7 cellular contexts compared by ENCODE assay signal in genomic region chr21:31509108-31510017, GRCh38.
DNase-seq lines count a peak whose midpoint lies in the region; ATAC-seq lines count a peak whose summit lies in the region.

No MANE protein-coding gene starts in this region.

- no peaks in the 10 kb centered on the region for H3K9me3 Mint-ChIP-seq in activated T-cell treated with anti-CD3 and anti-CD28 coated beads, Interleukin-2, amount 50 U/mL, for 4 hours

- ATAC-seq in GM18867 (IDR thresholded peaks at IDR 0.05; ENCODE audit: unreplicated experiment): peak; percentile 51
- ATAC-seq in HG03039 (IDR thresholded peaks at IDR 0.05; ENCODE audit: unreplicated experiment): peak; percentile 50
- ATAC-seq in activated T-cell treated with anti-CD3 and anti-CD28 coated beads, Interleukin-2, amount 50 U/mL, for 4 hours: peak; percentile 87 to 92
- no peak for ATAC-seq in GM21447 (IDR thresholded peaks at IDR 0.05; ENCODE audit: unreplicated experiment)

- no peak overlapping the region for H3K4me3 Mint-ChIP-seq in activated T-cell treated with anti-CD3 and anti-CD28 coated beads, Interleukin-2, amount 50 U/mL, for 4 hours

- DNase-seq in OCI-M1 (lab: John Stamatoyannopoulos, UW) (peak; percentile 69), iPS DF 4.7 (ENCODE audit: extremely low read depth, low spot score) (peak; percentile 62)
- DNase-seq in activated T-cell treated with anti-CD3 and anti-CD28 coated beads, Interleukin-2, amount 50 U/mL, for 4 hours: peak; percentile 78
- peak; percentile 68 for DNase-seq in stimulated activated CD8-positive, alpha-beta memory T cell treated with anti-CD3 and anti-CD28 coated beads, Interleukin-4, amount 100 ng/mL, for 24 hours (ENCODE audit: low read depth)

- H3K36me3 Mint-ChIP-seq in activated T-cell treated with anti-CD3 and anti-CD28 coated beads, Interleukin-2, amount 50 U/mL, for 4 hours (ENCODE audit: insufficient read depth): no peaks in the 10 kb centered on the region

- no peaks in the 10 kb centered on the region for H3K27me3 Mint-ChIP-seq in activated T-cell treated with anti-CD3 and anti-CD28 coated beads, Interleukin-2, amount 50 U/mL, for 4 hours (ENCODE audit: low read depth)

- peaks cover 35% of the 10 kb centered on the region for H3K4me1 Mint-ChIP-seq in activated T-cell treated with anti-CD3 and anti-CD28 coated beads, Interleukin-2, amount 50 U/mL, for 4 hours (ENCODE audit: low read depth)
